ENCODE assay signal across 8 cellular contexts in genomic region chr19:46856062-46857022, GRCh38. TPM values are rescaled to one million over a fixed set of nuclear protein-coding genes. Genes with fewer than 3 reads are reported as not detected.
DNase-seq lines count a peak whose midpoint lies in the region; ATAC-seq and TF ChIP-seq lines count a peak whose summit lies in the region.

No MANE protein-coding gene starts in this region.

- peaks cover 0 to 1% (median 0%) of the 10 kb centered on the region in 7 donors for H3K9me3 Mint-ChIP-seq in CD4-positive, CD25-positive, alpha-beta regulatory T cell
- peaks cover 7% of the 10 kb centered on the region for H3K9me3 Mint-ChIP-seq in nephron progenitor cell
- no peaks in the 10 kb centered on the region for H3K9me3 Mint-ChIP-seq in stimulated activated naive CD8-positive, alpha-beta T cell treated with anti-CD3 and anti-CD28 coated beads, Interleukin-15, Interleukin-2, amounts not matched to agents 100 ng/mL and 50 ng/mL, for 24 hours

- peak; percentile 85 to 95 (median 90) for DNase-seq in CD4-positive, CD25-positive, alpha-beta regulatory T cell
- DNase-seq in GM20000 (ENCODE audit: low spot score), result peak; percentile 90
- DNase-seq in SHP77 treated with DMSO at 0.1 percent for 48 hours (lab: John Stamatoyannopoulos, UW), result peak; percentile 92
- DNase-seq in activated effector memory CD4-positive, alpha-beta T cell treated with anti-CD3 and anti-CD28 coated beads, Interleukin-2, amount 50 U/mL, for 16 hours, result peak; percentile 97
- DNase-seq in fibroblast of the aortic adventitia (ENCODE audit: low read depth), result peak; percentile 95
- DNase-seq in nephron progenitor cell, result peak; percentile 84

- H3K27ac Mint-ChIP-seq in CD4-positive, CD25-positive, alpha-beta regulatory T cell, result peak overlapping the region in 2 of 3 donors; percentile 80 to 88
- no peak overlapping the region for H3K27ac Mint-ChIP-seq in nephron progenitor cell
- peak overlapping the region; percentile 92 for H3K27ac Mint-ChIP-seq in stimulated activated naive CD8-positive, alpha-beta T cell treated with anti-CD3 and anti-CD28 coated beads, Interleukin-15, Interleukin-2, amounts not matched to agents 100 ng/mL and 50 ng/mL, for 24 hours

- H3K9me3 ChIP-seq in CD4-positive, CD25-positive, alpha-beta regulatory T cell (ENCODE audit: control insufficient read depth in 2 of 2, low read length in 2 of 2), result no peaks in the 10 kb centered on the region
- H3K9me3 ChIP-seq in KOPT-K1 (ENCODE audit: insufficient read depth, low read length, poor library complexity, severe bottlenecking), result no peaks in the 10 kb centered on the region

- peaks cover 15% of the 10 kb centered on the region for H3K27me3 Mint-ChIP-seq in CD4-positive, CD25-positive, alpha-beta regulatory T cell
- H3K27me3 Mint-ChIP-seq in nephron progenitor cell (ENCODE audit: low read depth, poor library complexity), result peaks cover 4% of the 10 kb centered on the region
- no peaks in the 10 kb centered on the region for H3K27me3 Mint-ChIP-seq in stimulated activated naive CD8-positive, alpha-beta T cell treated with anti-CD3 and anti-CD28 coated beads, Interleukin-15, Interleukin-2, amounts not matched to agents 100 ng/mL and 50 ng/mL, for 24 hours

- H3K36me3 Mint-ChIP-seq in CD4-positive, CD25-positive, alpha-beta regulatory T cell, result no peaks in the 10 kb centered on the region
- H3K36me3 Mint-ChIP-seq in nephron progenitor cell (ENCODE audit: low read depth), result peaks cover 4% of the 10 kb centered on the region
- peaks cover 4% of the 10 kb centered on the region for H3K36me3 Mint-ChIP-seq in stimulated activated naive CD8-positive, alpha-beta T cell treated with anti-CD3 and anti-CD28 coated beads, Interleukin-15, Interleukin-2, amounts not matched to agents 100 ng/mL and 50 ng/mL, for 24 hours (ENCODE audit: low read depth)

- H3K4me3 ChIP-seq in CD4-positive, CD25-positive, alpha-beta regulatory T cell (ENCODE audit: low read depth, low read length), result peak overlapping the region; percentile 59
- peak overlapping the region; percentile 46 for H3K4me3 ChIP-seq in fibroblast of the aortic adventitia (ENCODE audit: low read depth, low read length)

- peak; percentile 72 for ATAC-seq in CD4-positive, CD25-positive, alpha-beta regulatory T cell (ENCODE audit: low read depth in 2 of 2)

- H3K27me3 ChIP-seq in CD4-positive, CD25-positive, alpha-beta regulatory T cell (ENCODE audit: control insufficient read depth, insufficient read depth, low read length), result no peaks in the 10 kb centered on the region

- peaks cover 4 to 25% (median 14%) of the 10 kb centered on the region in 4 donors for H3K4me1 Mint-ChIP-seq in CD4-positive, CD25-positive, alpha-beta regulatory T cell
- H3K4me1 Mint-ChIP-seq in nephron progenitor cell, result peaks cover 24% of the 10 kb centered on the region
- peaks cover 33% of the 10 kb centered on the region for H3K4me1 Mint-ChIP-seq in stimulated activated naive CD8-positive, alpha-beta T cell treated with anti-CD3 and anti-CD28 coated beads, Interleukin-15, Interleukin-2, amounts not matched to agents 100 ng/mL and 50 ng/mL, for 24 hours (ENCODE audit: low read depth)

- no peaks in the 10 kb centered on the region for H3K36me3 ChIP-seq in CD4-positive, CD25-positive, alpha-beta regulatory T cell (ENCODE audit: control insufficient read depth, insufficient read depth, low read length)
- no peaks in the 10 kb centered on the region for H3K36me3 ChIP-seq in KOPT-K1 (ENCODE audit: insufficient read depth, low read length)

- H3K4me1 ChIP-seq in CD4-positive, CD25-positive, alpha-beta regulatory T cell (ENCODE audit: control insufficient read depth, insufficient read depth, low read length, poor library complexity, severe bottlenecking), result peaks cover 19% of the 10 kb centered on the region

- H3K4me3 Mint-ChIP-seq in CD4-positive, CD25-positive, alpha-beta regulatory T cell, result peak overlapping the region; percentile 77 to 96 (median 84)
- H3K4me3 Mint-ChIP-seq in nephron progenitor cell, result peak overlapping the region; percentile 52
- peak overlapping the region; percentile 81 for H3K4me3 Mint-ChIP-seq in stimulated activated naive CD8-positive, alpha-beta T cell treated with anti-CD3 and anti-CD28 coated beads, Interleukin-15, Interleukin-2, amounts not matched to agents 100 ng/mL and 50 ng/mL, for 24 hours

- TF ChIP-seq CTCF in GM20000 (IDR thresholded peaks at IDR 0.05; ENCODE audit: extremely low read depth, missing control alignments), result peak; percentile 88
- peak; percentile 88 for TF ChIP-seq CTCF in fibroblast of the aortic adventitia (IDR thresholded peaks at IDR 0.05; ENCODE audit: insufficient read depth, low read length)
- peak; percentile 37 for TF ChIP-seq CTCF in nephron progenitor cell (IDR thresholded peaks at IDR 0.05)

- H3K27ac ChIP-seq in CD4-positive, CD25-positive, alpha-beta regulatory T cell (ENCODE audit: insufficient read depth, low read length, poor library complexity, severe bottlenecking), result no peak overlapping the region
- H3K27ac ChIP-seq in KOPT-K1 (ENCODE audit: low read depth, low read length, poor library complexity, severe bottlenecking), result peak overlapping the region; percentile 7

RNA-seq across cellular contexts. Expression of gene ARHGAP35, which starts 4.5 kb away (rescaled TPM):
- 47.7 TPM for total RNA-seq in CD4-positive, CD25-positive, alpha-beta regulatory T cell
- polyA plus RNA-seq in CD4-positive, CD25-positive, alpha-beta regulatory T cell, result 1 to 10 TPM; 3.4 to 4.7 (median 4.2) TPM
- total RNA-seq in fibroblast of the aortic adventitia (ENCODE audit: low replicate concordance), result 48.7 and 61.3 TPM in 2 replicates

RNA-seq across cellular contexts. Expression of gene AP2S1, which starts 5.7 kb away (rescaled TPM):
- total RNA-seq in CD4-positive, CD25-positive, alpha-beta regulatory T cell, result 41.5 TPM
- 10 to 100 TPM; 61.3 to 90.1 (median 75.3) TPM for polyA plus RNA-seq in CD4-positive, CD25-positive, alpha-beta regulatory T cell
- total RNA-seq in fibroblast of the aortic adventitia (ENCODE audit: low replicate concordance), result 113 and 159 TPM in 2 replicates

Comparison
In these comparisons a context has a peak if more than half of its experiments do, and no peak if none do; other contexts are left out.
1. CTCF ChIP-seq: peak in every context shown above with its lines; median percentile 88 in GM20000; 88 in fibroblast of the aortic adventitia; 37 in nephron progenitor cell.